Comparison of ENCODE assay signal across 19 cellular contexts in the genomic region with DNA sequence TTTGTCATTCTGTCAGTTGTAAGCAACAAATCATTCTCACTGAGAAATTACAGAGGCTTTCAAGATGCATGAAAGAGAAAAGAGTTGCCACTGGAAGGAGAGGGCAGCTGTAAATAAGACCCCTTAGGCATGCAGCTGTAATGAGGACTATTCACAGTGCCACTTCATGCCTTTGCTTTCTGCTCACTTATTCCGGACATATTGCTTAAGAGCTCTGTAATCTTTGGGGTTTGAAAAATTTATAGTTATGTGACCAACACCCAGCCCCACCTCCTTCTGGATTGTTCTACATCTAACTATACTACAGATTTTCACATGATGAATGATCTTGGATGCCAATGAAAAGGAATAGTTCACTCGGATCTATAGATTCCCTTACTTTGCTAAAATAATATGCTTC.
"Had no signal": no experiment of that assay in that cellular context is flagged by ENCODE, and none has a peak within 500 bp of the region (broad histone marks: within the 10 kb centered on the region; RNA-seq: fewer than 3 reads in every experiment).

No MANE protein-coding gene starts in this region.

- H3K27me3 ChIP-seq: brain microvascular endothelial cell, dorsolateral prefrontal cortex, foreskin keratinocyte, testis had no signal

- ATAC-seq: esophagus mucosa; foreskin keratinocyte; mucosa of descending colon; natural killer cell treated with Interleukin-12 subunit alpha and Interleukin-12 subunit beta and Interleukin-15 and Interleukin-18, amount 100 ng/mL, for 72 hours; stimulated activated naive CD8-positive, alpha-beta T cell treated with anti-CD3 and anti-CD28 coated beads, Interleukin-15, amount 100 ng/mL, for 72 hours; T-helper 17 cell had no signal

- H3K4me3 Mint-ChIP-seq: activated B cell treated with CpG ODN at 0.5 μM for 24 hours; activated CD4-positive, alpha-beta T cell treated with anti-CD3 and anti-CD28 coated beads, Interleukin-2, amount 10 ng/mL, durations not matched to agents 7 days and 5 days; natural killer cell treated with Interleukin-12 subunit alpha and Interleukin-12 subunit beta and Interleukin-15 and Interleukin-18, amount 100 ng/mL, for 72 hours; stimulated activated naive CD8-positive, alpha-beta T cell treated with anti-CD3 and anti-CD28 coated beads, Interleukin-15, amount 100 ng/mL, for 72 hours; T-helper 17 cell had no signal

- H3K4me1 ChIP-seq: testis had no signal

- H3K27ac ChIP-seq: brain microvascular endothelial cell, dorsolateral prefrontal cortex, foreskin keratinocyte, testis had no signal

- H3K9me3 ChIP-seq: mucosa of descending colon, testis had no signal

- H3K36me3 Mint-ChIP-seq: natural killer cell treated with Interleukin-12 subunit alpha and Interleukin-12 subunit beta and Interleukin-15 and Interleukin-18, amount 100 ng/mL, for 72 hours had no signal

- H3K27ac Mint-ChIP-seq: activated B cell treated with CpG ODN at 0.5 μM for 24 hours; activated CD4-positive, alpha-beta T cell treated with anti-CD3 and anti-CD28 coated beads, Interleukin-2, amount 10 ng/mL, durations not matched to agents 7 days and 5 days; activated T-helper 2 cell treated with anti-CD3 and anti-CD28 coated beads, Interferon-gamma antibody, Interleukin-2, Interleukin-4, amounts not matched to agents 10 μg/mL and 5 μg/mL and 100 μg/mL, durations not matched to agents 14 hours and 24 hours and 36 hours; natural killer cell treated with Interleukin-12 subunit alpha and Interleukin-12 subunit beta and Interleukin-15 and Interleukin-18, amount 100 ng/mL, for 72 hours; stimulated activated naive CD8-positive, alpha-beta T cell treated with anti-CD3 and anti-CD28 coated beads, Interleukin-15, amount 100 ng/mL, for 72 hours; T-helper 17 cell had no signal

- H3K4me3 ChIP-seq: dorsolateral prefrontal cortex, mucosa of descending colon, testis had no signal

- H3K36me3 ChIP-seq: brain microvascular endothelial cell had no signal

- H3K9me3 Mint-ChIP-seq: activated B cell treated with CpG ODN at 0.5 μM for 24 hours; activated CD4-positive, alpha-beta T cell treated with anti-CD3 and anti-CD28 coated beads, Interleukin-2, amount 10 ng/mL, durations not matched to agents 7 days and 5 days; activated T-helper 2 cell treated with anti-CD3 and anti-CD28 coated beads, Interferon-gamma antibody, Interleukin-2, Interleukin-4, amounts not matched to agents 10 μg/mL and 5 μg/mL and 100 μg/mL, durations not matched to agents 14 hours and 24 hours and 36 hours; natural killer cell treated with Interleukin-12 subunit alpha and Interleukin-12 subunit beta and Interleukin-15 and Interleukin-18, amount 100 ng/mL, for 72 hours; stimulated activated naive CD8-positive, alpha-beta T cell treated with anti-CD3 and anti-CD28 coated beads, Interleukin-15, amount 100 ng/mL, for 72 hours had no signal

- DNase-seq: activated B cell treated with CpG ODN at 0.5 μM for 24 hours; activated CD4-positive, alpha-beta T cell treated with anti-CD3 and anti-CD28 coated beads, Interleukin-2, amount 10 ng/mL, durations not matched to agents 7 days and 5 days; activated naive CD4-positive, alpha-beta T cell treated with anti-CD3 and anti-CD28 coated beads, Interleukin-2, amount 50 U/mL, for 16 hours; activated T-cell treated with anti-CD3 and anti-CD28 coated beads for 4 hours; amygdala; brain microvascular endothelial cell; cerebellar nuclear complex; dorsolateral prefrontal cortex; foreskin keratinocyte; head of caudate nucleus; mucosa of descending colon; stimulated activated CD4-positive, alpha-beta T cell treated with anti-CD3 and anti-CD28 coated beads, Interleukin-15, amount 100 ng/mL, for 24 hours; stimulated activated CD4-positive, alpha-beta T cell treated with anti-CD3 and anti-CD28 coated beads, Interleukin-4, amount 100 ng/mL, for 24 hours; stimulated activated naive CD8-positive, alpha-beta T cell treated with anti-CD3 and anti-CD28 coated beads, Interleukin-15, amount 100 ng/mL, for 72 hours; T-helper 17 cell; testis had no signal
